In the genomic region with DNA sequence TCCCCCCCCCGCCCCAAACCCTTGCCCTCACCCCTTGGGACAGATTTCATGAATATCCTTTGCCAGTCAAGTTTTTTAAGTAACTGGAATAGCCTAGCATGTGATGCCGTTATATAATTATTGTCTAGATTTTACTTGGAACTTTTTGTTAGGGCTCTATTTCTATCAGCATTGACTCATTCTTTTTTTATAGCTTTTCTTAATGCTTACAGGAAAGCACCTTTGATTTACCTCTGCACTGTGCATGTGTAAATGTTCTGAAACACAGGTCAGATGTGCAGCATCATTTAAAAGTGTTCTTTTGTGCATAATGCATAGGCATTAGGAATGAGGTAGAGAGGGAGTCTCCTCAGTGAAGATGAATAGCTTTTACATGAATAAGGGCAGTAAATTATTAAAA, we compare ENCODE assay signal across 3 cellular contexts.
"Had no signal": no experiment of that assay in that cellular context is flagged by ENCODE, and none has a peak within 500 bp of the region (broad histone marks: within the 10 kb centered on the region; RNA-seq: fewer than 3 reads in every experiment).

No MANE protein-coding gene starts in this region.

- DNase-seq: GDM1, GF-D8 had no signal

- H3K4me3 ChIP-seq: GM12878 had no signal

- ATAC-seq: GM12878 had no signal
